16 cellular contexts compared by ENCODE assay signal in the genomic region with DNA sequence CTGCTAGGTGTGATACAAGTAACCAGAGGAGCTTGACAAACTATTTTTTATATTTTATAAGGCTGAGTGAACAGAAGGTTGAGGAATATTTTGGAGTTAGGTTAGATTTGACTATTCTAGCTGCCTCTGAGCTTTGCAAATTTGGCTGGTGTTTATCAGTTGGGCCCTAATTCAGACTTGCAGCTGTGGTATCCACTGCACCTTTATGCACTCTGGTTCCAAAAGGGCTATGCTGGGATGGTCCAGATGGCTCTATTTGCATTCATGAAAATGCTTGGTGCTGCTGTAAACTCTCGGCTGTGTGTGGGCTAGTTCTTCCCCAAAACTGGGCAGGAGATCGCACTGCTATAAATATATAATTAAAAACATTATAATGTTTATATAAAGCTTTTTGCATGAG.
DNase-seq lines count a peak whose midpoint lies in the region; TF ChIP-seq lines count a peak whose summit lies in the region.
"Had no signal": no experiment of that assay in that cellular context is flagged by ENCODE, and none has a peak within 500 bp of the region (broad histone marks: within the 10 kb centered on the region; RNA-seq: fewer than 3 reads in every experiment).

No MANE protein-coding gene starts in this region.

- H3K36me3 ChIP-seq in GM23248 (ENCODE audit: low read depth) (no peaks in the 10 kb centered on the region), Caco-2 (ENCODE audit: control insufficient read depth, insufficient read depth, low read length) (no peaks in the 10 kb centered on the region), uterus (no peaks in the 10 kb centered on the region), neural progenitor cell (no peaks in the 10 kb centered on the region)

- CTCF ChIA-PET in Caco-2 (lab: Charles Lee) = no interaction called here

- TF ChIP-seq POLR2A in uterus (IDR thresholded peaks at IDR 0.05) = no peak

- no peaks in the 10 kb centered on the region for H3K79me2 ChIP-seq in GM23248 (ENCODE audit: insufficient read depth)
- H3K79me2 ChIP-seq in neural progenitor cell (ENCODE audit: low read depth) = no peaks in the 10 kb centered on the region

- no peaks in the 10 kb centered on the region for H3K9me2 ChIP-seq in GM23248 (ENCODE audit: insufficient read depth)

- H3K27ac ChIP-seq in GM23248 = no peak overlapping the region
- no peak overlapping the region for H3K27ac ChIP-seq in uterus
- no peak overlapping the region for H3K27ac ChIP-seq in neural progenitor cell
- H3K27ac ChIP-seq: C4-2B had no signal

- POLR2A ChIA-PET in Caco-2 (lab: Charles Lee) = no interaction called here

- H3K36me3 Mint-ChIP-seq in nephron (ENCODE audit: low read depth) (peaks cover 3% of the 10 kb centered on the region), Caco-2 (ENCODE audit: insufficient read depth, unreplicated experiment) (no peaks in the 10 kb centered on the region), neural progenitor cell (no peaks in the 10 kb centered on the region)
- H3K36me3 Mint-ChIP-seq: CD4-positive, alpha-beta memory T cell had no signal

- no peak for DNase-seq in GM23248
- peak; percentile 46 for DNase-seq in NCI-H2171 treated with DMSO at 0.1 percent for 48 hours (lab: John Stamatoyannopoulos, UW)
- DNase-seq in fibroblast of the aortic adventitia (ENCODE audit: low read depth) = peak; percentile 22
- no peak for DNase-seq in HCEC 1CT
- DNase-seq in Caco-2 = no peak
- no peak for DNase-seq in uterus
- DNase-seq in neural progenitor cell (ENCODE audit: low spot score) = no peak
- DNase-seq: ACHN; CD4-positive, alpha-beta memory T cell; DMS53; H7; IMR-90 had no signal

- H3K27me3 ChIP-seq in GM23248 (replicated peaks; ENCODE audit: insufficient read depth) (no peaks in the 10 kb centered on the region), Caco-2 (replicated peaks; ENCODE audit: control insufficient read depth, insufficient read depth, low read length) (no peaks in the 10 kb centered on the region), uterus (no peaks in the 10 kb centered on the region), neural progenitor cell (no peaks in the 10 kb centered on the region)

- peaks cover 12% of the 10 kb centered on the region for H3K4me1 ChIP-seq in GM23248 (ENCODE audit: insufficient read depth)
- H3K4me1 ChIP-seq in Caco-2 = no peaks in the 10 kb centered on the region
- no peaks in the 10 kb centered on the region for H3K4me1 ChIP-seq in uterus
- no peaks in the 10 kb centered on the region for H3K4me1 ChIP-seq in neural progenitor cell

- intact Hi-C loops in Caco-2 (cut with micrococcal nuclease; ENCODE audit: unreplicated experiment) (no loop called here), uterus (cut with DNase I; ENCODE audit: low total_unique reads) (no loop called here)

- peaks cover 8% of the 10 kb centered on the region for H3F3A ChIP-seq in GM23248 (ENCODE audit: insufficient read depth)
- no peaks in the 10 kb centered on the region for H3F3A ChIP-seq in neural progenitor cell (ENCODE audit: low read depth)

- H3K4me1 Mint-ChIP-seq in nephron (peaks cover 32% of the 10 kb centered on the region), Caco-2 (ENCODE audit: low read depth, unreplicated experiment) (no peaks in the 10 kb centered on the region), neural progenitor cell (peaks cover 8% of the 10 kb centered on the region)
- H3K4me1 Mint-ChIP-seq: CD4-positive, alpha-beta memory T cell; GM23338 had no signal

- 41 to 50% methylated on average over 2 of the region's 2 CpGs for WGBS in GM23248 (ENCODE audit: low coverage in 1 of 2, low lambda C conversion rate in 2 of 2, missing lambda C conversion rate in 2 of 2), 2 experiments

- H3K27ac Mint-ChIP-seq in nephron = peak overlapping the region in 2 of 3 experiments; percentile 56 to 93
- H3K27ac Mint-ChIP-seq in Caco-2 (ENCODE audit: unreplicated experiment) = no peak overlapping the region
- no peak overlapping the region for H3K27ac Mint-ChIP-seq in neural progenitor cell
- H3K27ac Mint-ChIP-seq: CD4-positive, alpha-beta memory T cell; GM23338 had no signal

- H3K4me3 ChIP-seq in GM23248 = no peak overlapping the region
- no peak overlapping the region for H3K4me3 ChIP-seq in fibroblast of the aortic adventitia (ENCODE audit: low read depth, low read length)
- no peak overlapping the region for H3K4me3 ChIP-seq in Caco-2 (ENCODE audit: low read depth, low read length)
- no peak overlapping the region for H3K4me3 ChIP-seq in uterus
- no peak overlapping the region for H3K4me3 ChIP-seq in neural progenitor cell
- H3K4me3 ChIP-seq: GM12878, GM23338 had no signal

- peak overlapping the region; percentile 12 for H3K4me2 ChIP-seq in GM23248 (ENCODE audit: unreplicated experiment)
- H3K4me2 ChIP-seq in neural progenitor cell = no peak overlapping the region
- H3K4me2 ChIP-seq: GM23338 had no signal

- H3K4me3 Mint-ChIP-seq in nephron (no peak overlapping the region), Caco-2 (ENCODE audit: unreplicated experiment) (no peak overlapping the region), neural progenitor cell (no peak overlapping the region)
- H3K4me3 Mint-ChIP-seq: CD4-positive, alpha-beta memory T cell; GM23338 had no signal

- H3K9ac ChIP-seq in GM23248 (no peak overlapping the region), neural progenitor cell (no peak overlapping the region)

- H3K9me3 Mint-ChIP-seq in nephron = no peaks in the 10 kb centered on the region
- no peaks in the 10 kb centered on the region for H3K9me3 Mint-ChIP-seq in Caco-2 (ENCODE audit: unreplicated experiment)
- no peaks in the 10 kb centered on the region for H3K9me3 Mint-ChIP-seq in neural progenitor cell
- H3K9me3 Mint-ChIP-seq: CD4-positive, alpha-beta memory T cell; GM23338 had no signal

- no peak for TF ChIP-seq CTCF in fibroblast of the aortic adventitia (IDR thresholded peaks at IDR 0.05; ENCODE audit: insufficient read depth, low read length)
- no peak for TF ChIP-seq CTCF in nephron (IDR thresholded peaks at IDR 0.05; ENCODE audit: unreplicated experiment in 3 of 3)
- no peak for TF ChIP-seq CTCF in Caco-2 (IDR thresholded peaks at IDR 0.05; ENCODE audit: insufficient read depth in 1 of 2, low read depth in 1 of 2, low read length in 1 of 2, severe bottlenecking in 1 of 2, unreplicated experiment in 1 of 2)
- TF ChIP-seq CTCF in uterus (IDR thresholded peaks at IDR 0.05) = no peak
- TF ChIP-seq CTCF in neural progenitor cell (IDR thresholded peaks at IDR 0.05) = no peak

- no peaks in the 10 kb centered on the region for H3K9me3 ChIP-seq in GM23248 (ENCODE audit: low read depth)
- no peaks in the 10 kb centered on the region for H3K9me3 ChIP-seq in Caco-2
- no peaks in the 10 kb centered on the region for H3K9me3 ChIP-seq in uterus
- no peaks in the 10 kb centered on the region for H3K9me3 ChIP-seq in neural progenitor cell (ENCODE audit: low read depth)

- BruUV-seq in Caco-2 (replicated peaks; lab: Mats Ljungman, UMichigan) = no TSS peak

- in situ Hi-C loops in GM23248 (cut with MboI) = no loop called here

- H4K20me1 ChIP-seq in GM23248 (ENCODE audit: insufficient read depth) (no peaks in the 10 kb centered on the region), neural progenitor cell (ENCODE audit: low read depth) (no peaks in the 10 kb centered on the region)

- H2AFZ ChIP-seq in GM23248 = no peak overlapping the region
- H2AFZ ChIP-seq in neural progenitor cell (replicated peaks) = no peak overlapping the region
- H2AFZ ChIP-seq: GM23338 had no signal

- H3K27me3 Mint-ChIP-seq in nephron (ENCODE audit: low read depth) = no peaks in the 10 kb centered on the region
- H3K27me3 Mint-ChIP-seq in Caco-2 (ENCODE audit: insufficient read depth, unreplicated experiment) = no peaks in the 10 kb centered on the region
- H3K27me3 Mint-ChIP-seq in neural progenitor cell (ENCODE audit: insufficient read depth, low read depth) = no peaks in the 10 kb centered on the region
- H3K27me3 Mint-ChIP-seq: CD4-positive, alpha-beta memory T cell had no signal

Comparison
In these comparisons a context has a peak if more than half of its experiments do, and no peak if none do; other contexts are left out.
1. DNase-seq: peak in NCI-H2171 treated with DMSO at 0.1 percent for 48 hours (single experiment) and fibroblast of the aortic adventitia (single experiment); none in GM23248 (single experiment), HCEC 1CT (single experiment), Caco-2 (0 of 2), uterus (0 of 2) and neural progenitor cell (single experiment).
2. H3K27ac Mint-ChIP-seq: peak in nephron (2 of 3); none in Caco-2 (single experiment) and neural progenitor cell (single experiment).